1 cellular context compared by ENCODE assay signal in genomic region chr12:3752741-3753486, GRCh38.
A peak's percentile ranks its signal among the peaks of the same experiment; 100 is the strongest.
TF ChIP-seq lines count a peak whose summit lies in the region.

Gene CRACR2A, minus strand, starts transcription at chr12:3753109. Its CDS starts 56,110 bp downstream, at chr12:3696999.

TF ChIP-seq in HEK293, 187 proteins besides CTCF, POLR2A, EP300 and RAD21 (continued from another document):
- TF ChIP-seq ZNF654 (tag by site-specific recombination; IDR thresholded peaks at IDR 0.05; ENCODE audit: low read depth) (no peak), ZNF639 (tag by site-specific recombination; IDR thresholded peaks at IDR 0.05) (no peak), ZSCAN5A (tag by site-specific recombination; IDR thresholded peaks at IDR 0.05) (no peak), ZFP37 (tag by site-specific recombination; IDR thresholded peaks at IDR 0.05) (no peak), SP2 (tag by site-specific recombination; IDR thresholded peaks at IDR 0.05) (peak; percentile 70), ZNF292 (tag by site-specific recombination; IDR thresholded peaks at IDR 0.05; ENCODE audit: borderline replicate concordance, low read depth) (no peak), MZF1 (tag by site-specific recombination; IDR thresholded peaks at IDR 0.05; ENCODE audit: borderline replicate concordance) (no peak), ZNF23 (tag by site-specific recombination; IDR thresholded peaks at IDR 0.05; ENCODE audit: borderline replicate concordance) (no peak), ZNF549 (tag by site-specific recombination; IDR thresholded peaks at IDR 0.05) (no peak), IKZF3 (tag by site-specific recombination; IDR thresholded peaks at IDR 0.05) (no peak), ZNF514 (tag by site-specific recombination; IDR thresholded peaks at IDR 0.05) (no peak), ZNF664 (tag by site-specific recombination; IDR thresholded peaks at IDR 0.05) (no peak), REPIN1 (tag by site-specific recombination; IDR thresholded peaks at IDR 0.05; ENCODE audit: low read depth) (no peak), ZNF26 (tag by site-specific recombination; IDR thresholded peaks at IDR 0.05) (no peak), TCF7L2 (IDR thresholded peaks at IDR 0.05; ENCODE audit: borderline replicate concordance, low read depth, low read length) (no peak), ZBTB8A (tag by site-specific recombination; IDR thresholded peaks at IDR 0.05) (peak; percentile 92), ZNF18 (tag by site-specific recombination; IDR thresholded peaks at IDR 0.05) (no peak), ZFHX2 (tag by site-specific recombination; conservative IDR thresholded peaks at IDR 0.05) (peak; percentile 89), ZNF202 (tag by site-specific recombination; IDR thresholded peaks at IDR 0.05; ENCODE audit: borderline replicate concordance) (no peak), ZNF121 (tag by site-specific recombination; IDR thresholded peaks at IDR 0.05) (no peak), ZNF155 (tag by site-specific recombination; IDR thresholded peaks at IDR 0.05) (no peak), MEIS1 (CRISPR knock-in tag; IDR thresholded peaks at IDR 0.05; ENCODE audit: borderline replicate concordance) (no peak), ZNF843 (tag by site-specific recombination; IDR thresholded peaks at IDR 0.05) (no peak), FEZF1 (tag by site-specific recombination; IDR thresholded peaks at IDR 0.05) (no peak), HOXA7 (CRISPR knock-in tag; IDR thresholded peaks at IDR 0.05; ENCODE audit: borderline replicate concordance) (no peak), ZFP3 (tag by site-specific recombination; IDR thresholded peaks at IDR 0.05; ENCODE audit: low read depth) (no peak), ZNF629 (tag by site-specific recombination; IDR thresholded peaks at IDR 0.05) (no peak), ZNF585B (tag by site-specific recombination; IDR thresholded peaks at IDR 0.05) (no peak), ZNF785 (tag by site-specific recombination; IDR thresholded peaks at IDR 0.05) (no peak), ZNF169 (tag by site-specific recombination; IDR thresholded peaks at IDR 0.05) (no peak), SP7 (tag by site-specific recombination; IDR thresholded peaks at IDR 0.05) (no peak; the same call in 1 of the 2 replicates), ZNF132 (tag by site-specific recombination; IDR thresholded peaks at IDR 0.05; ENCODE audit: borderline replicate concordance) (no peak), ZNF521 (tag by site-specific recombination; IDR thresholded peaks at IDR 0.05) (no peak), BCL11B (tag by site-specific recombination; IDR thresholded peaks at IDR 0.05; ENCODE audit: low read depth) (no peak), SETDB1 (IDR thresholded peaks at IDR 0.05; ENCODE audit: insufficient read length, low read length) (no peak), ZNF677 (tag by site-specific recombination; IDR thresholded peaks at IDR 0.05) (no peak), ZNF624 (tag by site-specific recombination; IDR thresholded peaks at IDR 0.05) (no peak), ZNF449 (tag by site-specific recombination; IDR thresholded peaks at IDR 0.05) (peak; percentile 59; the same call in 1 of the 2 replicates), ZNF645 (tag by site-specific recombination; IDR thresholded peaks at IDR 0.05) (no peak), ZNF701 (tag by site-specific recombination; IDR thresholded peaks at IDR 0.05) (no peak), ZNF555 (tag by site-specific recombination; conservative IDR thresholded peaks at IDR 0.05) (no peak), SCRT1 (tag by site-specific recombination; IDR thresholded peaks at IDR 0.05; ENCODE audit: borderline replicate concordance) (no peak), ZBTB21 (tag by site-specific recombination; IDR thresholded peaks at IDR 0.05) (no peak), SP3 (tag by site-specific recombination; IDR thresholded peaks at IDR 0.05) (peak; percentile 60), RBAK (tag by site-specific recombination; IDR thresholded peaks at IDR 0.05) (no peak)
- TF ChIP-seq, protein P1, sequence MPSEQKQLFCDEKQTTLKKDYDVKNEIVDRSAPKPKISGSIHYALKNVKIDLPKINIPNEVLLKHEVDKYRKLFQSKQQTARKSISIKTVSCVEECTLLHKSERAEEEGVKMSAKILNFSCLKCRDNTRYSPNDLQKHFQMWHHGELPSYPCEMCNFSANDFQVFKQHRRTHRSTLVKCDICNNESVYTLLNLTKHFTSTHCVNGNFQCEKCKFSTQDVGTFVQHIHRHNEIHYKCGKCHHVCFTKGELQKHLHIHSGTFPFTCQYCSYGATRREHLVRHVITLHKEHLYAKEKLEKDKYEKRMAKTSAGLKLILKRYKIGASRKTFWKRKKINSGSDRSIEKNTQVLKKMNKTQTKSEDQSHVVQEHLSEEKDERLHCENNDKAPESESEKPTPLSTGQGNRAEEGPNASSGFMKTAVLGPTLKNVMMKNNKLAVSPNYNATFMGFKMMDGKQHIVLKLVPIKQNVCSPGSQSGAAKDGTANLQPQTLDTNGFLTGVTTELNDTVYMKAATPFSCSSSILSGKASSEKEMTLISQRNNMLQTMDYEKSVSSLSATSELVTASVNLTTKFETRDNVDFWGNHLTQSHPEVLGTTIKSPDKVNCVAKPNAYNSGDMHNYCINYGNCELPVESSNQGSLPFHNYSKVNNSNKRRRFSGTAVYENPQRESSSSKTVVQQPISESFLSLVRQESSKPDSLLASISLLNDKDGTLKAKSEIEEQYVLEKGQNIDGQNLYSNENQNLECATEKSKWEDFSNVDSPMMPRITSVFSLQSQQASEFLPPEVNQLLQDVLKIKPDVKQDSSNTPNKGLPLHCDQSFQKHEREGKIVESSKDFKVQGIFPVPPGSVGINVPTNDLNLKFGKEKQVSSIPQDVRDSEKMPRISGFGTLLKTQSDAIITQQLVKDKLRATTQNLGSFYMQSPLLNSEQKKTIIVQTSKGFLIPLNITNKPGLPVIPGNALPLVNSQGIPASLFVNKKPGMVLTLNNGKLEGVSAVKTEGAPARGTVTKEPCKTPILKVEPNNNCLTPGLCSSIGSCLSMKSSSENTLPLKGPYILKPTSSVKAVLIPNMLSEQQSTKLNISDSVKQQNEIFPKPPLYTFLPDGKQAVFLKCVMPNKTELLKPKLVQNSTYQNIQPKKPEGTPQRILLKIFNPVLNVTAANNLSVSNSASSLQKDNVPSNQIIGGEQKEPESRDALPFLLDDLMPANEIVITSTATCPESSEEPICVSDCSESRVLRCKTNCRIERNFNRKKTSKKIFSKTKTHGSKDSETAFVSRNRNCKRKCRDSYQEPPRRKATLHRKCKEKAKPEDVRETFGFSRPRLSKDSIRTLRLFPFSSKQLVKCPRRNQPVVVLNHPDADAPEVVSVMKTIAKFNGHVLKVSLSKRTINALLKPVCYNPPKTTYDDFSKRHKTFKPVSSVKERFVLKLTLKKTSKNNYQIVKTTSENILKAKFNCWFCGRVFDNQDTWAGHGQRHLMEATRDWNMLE (tag by site-specific recombination; conservative IDR thresholded peaks at IDR 0.05; ENCODE audit: low read depth): no peak
- TF ChIP-seq, protein P2, sequence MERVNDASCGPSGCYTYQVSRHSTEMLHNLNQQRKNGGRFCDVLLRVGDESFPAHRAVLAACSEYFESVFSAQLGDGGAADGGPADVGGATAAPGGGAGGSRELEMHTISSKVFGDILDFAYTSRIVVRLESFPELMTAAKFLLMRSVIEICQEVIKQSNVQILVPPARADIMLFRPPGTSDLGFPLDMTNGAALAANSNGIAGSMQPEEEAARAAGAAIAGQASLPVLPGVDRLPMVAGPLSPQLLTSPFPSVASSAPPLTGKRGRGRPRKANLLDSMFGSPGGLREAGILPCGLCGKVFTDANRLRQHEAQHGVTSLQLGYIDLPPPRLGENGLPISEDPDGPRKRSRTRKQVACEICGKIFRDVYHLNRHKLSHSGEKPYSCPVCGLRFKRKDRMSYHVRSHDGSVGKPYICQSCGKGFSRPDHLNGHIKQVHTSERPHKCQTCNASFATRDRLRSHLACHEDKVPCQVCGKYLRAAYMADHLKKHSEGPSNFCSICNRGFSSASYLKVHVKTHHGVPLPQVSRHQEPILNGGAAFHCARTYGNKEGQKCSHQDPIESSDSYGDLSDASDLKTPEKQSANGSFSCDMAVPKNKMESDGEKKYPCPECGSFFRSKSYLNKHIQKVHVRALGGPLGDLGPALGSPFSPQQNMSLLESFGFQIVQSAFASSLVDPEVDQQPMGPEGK (tag by site-specific recombination; IDR thresholded peaks at IDR 0.05): peak; percentile 63
- TF ChIP-seq, protein P3, sequence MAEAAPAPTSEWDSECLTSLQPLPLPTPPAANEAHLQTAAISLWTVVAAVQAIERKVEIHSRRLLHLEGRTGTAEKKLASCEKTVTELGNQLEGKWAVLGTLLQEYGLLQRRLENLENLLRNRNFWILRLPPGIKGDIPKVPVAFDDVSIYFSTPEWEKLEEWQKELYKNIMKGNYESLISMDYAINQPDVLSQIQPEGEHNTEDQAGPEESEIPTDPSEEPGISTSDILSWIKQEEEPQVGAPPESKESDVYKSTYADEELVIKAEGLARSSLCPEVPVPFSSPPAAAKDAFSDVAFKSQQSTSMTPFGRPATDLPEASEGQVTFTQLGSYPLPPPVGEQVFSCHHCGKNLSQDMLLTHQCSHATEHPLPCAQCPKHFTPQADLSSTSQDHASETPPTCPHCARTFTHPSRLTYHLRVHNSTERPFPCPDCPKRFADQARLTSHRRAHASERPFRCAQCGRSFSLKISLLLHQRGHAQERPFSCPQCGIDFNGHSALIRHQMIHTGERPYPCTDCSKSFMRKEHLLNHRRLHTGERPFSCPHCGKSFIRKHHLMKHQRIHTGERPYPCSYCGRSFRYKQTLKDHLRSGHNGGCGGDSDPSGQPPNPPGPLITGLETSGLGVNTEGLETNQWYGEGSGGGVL (tag by site-specific recombination; IDR thresholded peaks at IDR 0.05): peak; percentile 63; the same call in 1 of the 2 replicates
